In genomic region chrX:41384041-41384705, GRCh38 we compare ENCODE assay signal across 8 cellular contexts. TPM values are rescaled to one million over a fixed set of nuclear protein-coding genes. Genes with fewer than 3 reads are reported as not detected.
DNase-seq lines count a peak whose midpoint lies in the region; ATAC-seq and TF ChIP-seq lines count a peak whose summit lies in the region.

No MANE protein-coding gene starts in this region.

- no peak for ATAC-seq in HG02970 (IDR thresholded peaks at IDR 0.05; ENCODE audit: low FRiP score, unreplicated experiment)
- no peak for ATAC-seq in GM18867 (IDR thresholded peaks at IDR 0.05; ENCODE audit: unreplicated experiment)
- no peak for ATAC-seq in HG03520 (IDR thresholded peaks at IDR 0.05; ENCODE audit: unreplicated experiment)

- CTCF ChIA-PET in AG04449 (lab: Yijun Ruan, JAX) = no interaction called here

- DNase-seq in AG04449 (ENCODE audit: low read depth, low spot score) = peak; percentile 3
- peak; percentile 89 for DNase-seq in M059J (ENCODE audit: low read depth)
- DNase-seq in activated CD4-positive, alpha-beta T cell treated with anti-CD3 and anti-CD28 coated beads, Interleukin-2, amount 50 U/mL, for 1 hour = peak; percentile 38
- peak; percentile 79 to 92 for DNase-seq in fibroblast of lung (ENCODE audit: low read depth in 2 of 2)
- DNase-seq in retinal pigment epithelial cell (ENCODE audit: low read depth) = peak; percentile 42

- H3K79me2 ChIP-seq in fibroblast of lung (ENCODE audit: control insufficient read depth, insufficient read depth, low read length) = no peaks in the 10 kb centered on the region

- peak overlapping the region; percentile 25 for H3K4me2 ChIP-seq in fibroblast of lung (ENCODE audit: extremely low read depth, insufficient read depth, low read length)

- H4K20me1 ChIP-seq in fibroblast of lung (ENCODE audit: control insufficient read depth, extremely low read depth, insufficient read depth, low read length) = no peaks in the 10 kb centered on the region

- no peaks in the 10 kb centered on the region for H3K27me3 ChIP-seq in fibroblast of lung (ENCODE audit: control insufficient read depth, insufficient read depth, low read length)

- H3K4me1 ChIP-seq in fibroblast of lung (ENCODE audit: control insufficient read depth, extremely low read depth, insufficient read depth, low read length) = peaks cover 4% of the 10 kb centered on the region

- H3K36me3 ChIP-seq in fibroblast of lung (ENCODE audit: control insufficient read depth, insufficient read depth, low read length) = no peaks in the 10 kb centered on the region

- POLR2A ChIA-PET in AG04449 (lab: Yijun Ruan, JAX) = no interaction called here

- H3K4me3 ChIP-seq in AG04449 (ENCODE audit: low read depth, low read length) (no peak overlapping the region), fibroblast of lung (replicated peaks in 1 of 4; ENCODE audit: control extremely low read depth in 1 of 4, insufficient read depth in 1 of 4, low read depth in 3 of 4, low read length in 4 of 4) (no peak overlapping the region), retinal pigment epithelial cell (ENCODE audit: low read length) (no peak overlapping the region)

- no peaks in the 10 kb centered on the region for H3K9me3 ChIP-seq in fibroblast of lung (ENCODE audit: control insufficient read depth, insufficient read depth, low read depth, low read length)

- no peak overlapping the region for H3K9ac ChIP-seq in fibroblast of lung (ENCODE audit: insufficient read depth, low read length)

- no peak overlapping the region for H2AFZ ChIP-seq in fibroblast of lung (ENCODE audit: low read length)

- TF ChIP-seq CTCF in AG04449 (IDR thresholded peaks at IDR 0.05; ENCODE audit: insufficient read depth, low read length, missing control alignments) (no peak), fibroblast of lung (conservative IDR thresholded peaks at IDR 0.05 in 1 of 2, IDR thresholded peaks at IDR 0.05 in 1 of 2; ENCODE audit: low read depth in 1 of 2, low read length in 2 of 2) (no peak), retinal pigment epithelial cell (conservative IDR thresholded peaks at IDR 0.05; ENCODE audit: low read depth, low read length) (no peak)

- H3K27ac ChIP-seq in fibroblast of lung (ENCODE audit: insufficient read depth, low read length) = peak overlapping the region; percentile 67

RNA-seq across cellular contexts. Expression of gene DDX3X, which starts 50.2 kb away (rescaled TPM):
- total RNA-seq in M059J (2014; rRNA removed; shearing (Covaris generic)) = 145 and 209 TPM in 2 replicates
- 177 and 216 TPM in 2 replicates for total RNA-seq in fibroblast of lung
- 97.6 and 125 TPM in 2 replicates for polyA plus RNA-seq in fibroblast of lung
- 129 and 149 TPM in 2 replicates for polyA plus RNA-seq in fibroblast of lung (2012)
- 25.7 and 42.6 TPM in 2 replicates for polyA minus RNA-seq in fibroblast of lung (ENCODE audit: low replicate concordance)

Comparison
In these comparisons a context has a peak if more than half of its experiments do, and no peak if none do; other contexts are left out.
1. DNase-seq: peak in every context shown above with its lines; median percentile 89 in M059J; 86 in fibroblast of lung; 42 in retinal pigment epithelial cell; 38 in activated CD4-positive, alpha-beta T cell treated with anti-CD3 and anti-CD28 coated beads, Interleukin-2, amount 50 U/mL, for 1 hour; 3 in AG04449.